34 cellular contexts compared by ENCODE assay signal in the genomic region with DNA sequence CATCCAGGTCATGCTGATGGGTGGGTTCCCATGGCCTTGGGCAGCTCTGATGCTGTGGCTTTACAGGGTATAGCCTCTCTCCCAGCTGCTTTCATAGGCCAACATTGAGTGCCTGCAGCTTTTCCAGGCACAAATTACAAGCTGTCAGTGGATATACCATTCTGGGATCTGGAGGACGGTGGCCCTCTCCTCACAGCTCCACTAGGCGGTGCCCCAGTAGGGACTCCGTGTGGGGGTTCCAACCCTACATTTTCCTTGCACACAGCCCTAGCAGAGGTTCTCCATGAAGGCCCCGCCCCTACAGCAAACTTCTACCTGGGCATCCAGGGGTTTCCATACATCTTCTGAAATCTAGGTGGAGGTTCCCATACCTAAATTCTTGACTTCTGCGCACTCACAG.
"Had no signal": no experiment of that assay in that cellular context is flagged by ENCODE, and none has a peak within 500 bp of the region (broad histone marks: within the 10 kb centered on the region; RNA-seq: fewer than 3 reads in every experiment).

No MANE protein-coding gene starts in this region.

- H3K36me3 ChIP-seq: MG63 had no signal

- H3K4me3 ChIP-seq: MG63 had no signal

- H3K27me3 ChIP-seq: MG63 had no signal

- H3K27ac ChIP-seq: KMS-11 had no signal

- H3K9me3 ChIP-seq: MG63 had no signal

- DNase-seq: Karpas-422, Kasumi-1, KG1, MG63, MM.1S, MV-4-11, NCI-H1048, NCI-H1092, NCI-H1092 treated with DMSO at 0.1 percent for 48 hours, NCI-H1105, NCI-H1105 treated with DMSO at 0.1 percent for 48 hours, NCI-H1417, NCI-H1417 treated with DMSO at 0.1 percent for 48 hours, NCI-H1436, NCI-H1436 treated with DMSO at 0.1 percent for 48 hours, NCI-H146, NCI-H1694, NCI-H1694 treated with DMSO at 0.1 percent for 48 hours, NCI-H187, NCI-H187 treated with DMSO at 0.1 percent for 48 hours, NCI-H1930, NCI-H2029, NCI-H2029 treated with DMSO at 0.1 percent for 48 hours, NCI-H2081, NCI-H2081 treated with DMSO at 0.1 percent for 48 hours, NCI-H2171, NCI-H2171 treated with DMSO at 0.1 percent for 48 hours, NCI-H2227 treated with DMSO at 0.1 percent for 48 hours, NCI-H226, NCI-H345, NCI-H446, NCI-H446 treated with DMSO at 0.1 percent for 48 hours, NCI-H510A had no signal
